7 cellular contexts compared by ENCODE assay signal in the genomic region with DNA sequence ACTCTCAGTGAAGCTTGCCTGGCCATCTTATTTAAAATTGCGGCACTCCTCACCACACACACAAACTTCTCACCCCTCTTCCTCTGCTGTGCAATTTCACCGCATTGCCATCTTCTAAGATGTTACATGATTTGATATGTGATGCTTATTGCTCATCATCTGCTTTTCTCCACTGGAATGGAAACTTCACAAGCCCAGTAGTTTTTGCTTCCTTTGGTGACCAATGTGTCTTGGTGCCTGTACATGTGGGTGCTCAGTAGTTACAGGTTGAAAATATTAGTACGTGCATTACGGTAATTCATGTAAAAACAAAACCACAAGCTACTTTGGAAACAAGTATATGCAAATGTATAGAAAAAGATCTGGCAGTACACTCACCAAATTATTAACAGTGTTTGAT.
DNase-seq lines count a peak whose midpoint lies in the region; ATAC-seq, FAIRE-seq and TF ChIP-seq lines count a peak whose summit lies in the region.
"Not testable (repeated sequence)": the region's sequence is repeated elsewhere in the genome, so short reads cannot be mapped to it uniquely, and the experiment has no call there.

No MANE protein-coding gene starts in this region.

- H3K23ac ChIP-seq in H1 (ENCODE audit: insufficient read length) = not testable (repeated sequence)

- not testable (repeated sequence) for H3K36me3 ChIP-seq in H1 (ENCODE audit: control insufficient read depth in 2 of 4, insufficient read depth in 4 of 4, low read length in 3 of 4)

- FAIRE-seq in H54 (lab: Jason Lieb, UNC) (peak; percentile 48), H1 (lab: Jason Lieb, UNC) (peak; percentile 70)

- not testable (repeated sequence) for H2AFZ ChIP-seq in H1 (ENCODE audit: low read length)

- 92% methylated on average over 4 of the region's 4 CpGs; no CpG with 5 or more reads in 1 of the 2 experiments for WGBS in H1 (ENCODE audit: extremely low coverage in 1 of 2, insufficient coverage in 1 of 2, insufficient read length in 1 of 2, insufficient replicate concordance in 2 of 2, low coverage in 1 of 2, low lambda C conversion rate in 2 of 2, missing lambda C conversion rate in 1 of 2), 2 experiments

- H2AK5ac ChIP-seq in H1 (ENCODE audit: low read depth, low read length) = not testable (repeated sequence)

- not testable (repeated sequence) for H2BK15ac ChIP-seq in H1 (ENCODE audit: low read length)

- DNase-seq in H54 (ENCODE audit: insufficient read length, low spot score); H1 (ENCODE audit: low read depth in 1 of 2, low spot score in 2 of 2): not testable (repeated sequence)

- not testable (repeated sequence) for H4K91ac ChIP-seq in H1 (replicated peaks; ENCODE audit: insufficient read length, low read length)

- not testable (repeated sequence) for H3K4ac ChIP-seq in H1 (replicated peaks; ENCODE audit: insufficient read length, low read depth, low read length)

- not testable (repeated sequence) for H2BK20ac ChIP-seq in H1 (ENCODE audit: low read length)

- H3K4me2 ChIP-seq in H1 (ENCODE audit: insufficient read depth in 1 of 2, low read depth in 2 of 2, low read length in 2 of 2) = not testable (repeated sequence)

- H3K27ac ChIP-seq in H1 (ENCODE audit: low read depth, low read length) = not testable (repeated sequence)

- H3K9ac ChIP-seq in H1 (replicated peaks in 1 of 4; ENCODE audit: extremely low read depth in 1 of 4, low read depth in 3 of 4, low read length in 3 of 4) = not testable (repeated sequence)

- not testable (repeated sequence) for H4K5ac ChIP-seq in H1 (ENCODE audit: insufficient read length, low read depth, low read length)

- CTCF ChIA-PET in H1 (lab: Charles Lee; ENCODE audit: partially characterized antibody) = not testable (repeated sequence)

- not testable (repeated sequence) for H3K4me1 ChIP-seq in H1 (replicated peaks in 1 of 4; ENCODE audit: control insufficient read depth in 3 of 4, insufficient read depth in 4 of 4, low read length in 3 of 4)

- H2BK120ac ChIP-seq in H1 (replicated peaks; ENCODE audit: low read depth, low read length) = not testable (repeated sequence)

- H3K14ac ChIP-seq in H1 (ENCODE audit: insufficient read length) = not testable (repeated sequence)

- TF ChIP-seq POLR2A in H54 (IDR thresholded peaks at IDR 0.05; ENCODE audit: low read depth, low read length); H1 (IDR thresholded peaks at IDR 0.05; ENCODE audit: control extremely low read depth in 1 of 2, low read depth in 2 of 2, low read length in 2 of 2): not testable (repeated sequence)

- H2BK12ac ChIP-seq in H1 (ENCODE audit: low read depth, low read length) = not testable (repeated sequence)

- not testable (repeated sequence) for H2BK5ac ChIP-seq in H1 (ENCODE audit: low read depth, low read length)

- not testable (repeated sequence) for H3K27me3 ChIP-seq in H1 (replicated peaks in 1 of 4; ENCODE audit: control insufficient read depth in 3 of 4, extremely low read depth in 1 of 4, insufficient read depth in 3 of 4, low read length in 3 of 4)

- ATAC-seq in GM18520 (IDR thresholded peaks at IDR 0.05; ENCODE audit: unreplicated experiment) = peak; percentile 82
- peak; percentile 59 for ATAC-seq in GM19397 (IDR thresholded peaks at IDR 0.05; ENCODE audit: unreplicated experiment)
- ATAC-seq in HG02981 (IDR thresholded peaks at IDR 0.05; ENCODE audit: unreplicated experiment) = peak; percentile 81
- peak; percentile 65 for ATAC-seq in HG03378 (IDR thresholded peaks at IDR 0.05; ENCODE audit: unreplicated experiment)
- ATAC-seq in activated CD4-positive, CD25-positive, alpha-beta regulatory T cell treated with anti-CD3 and anti-CD28 coated beads, Interleukin-2, amount 50 U/mL, for 24 hours = peak; percentile 61 to 71

- H3K79me2 ChIP-seq in H1 (ENCODE audit: control insufficient read depth in 1 of 2, insufficient read depth in 2 of 2, low read length in 2 of 2) = not testable (repeated sequence)

- not testable (repeated sequence) for TF ChIP-seq EP300 in H1 (IDR thresholded peaks at IDR 0.05; ENCODE audit: borderline replicate concordance in 1 of 2, low read depth in 2 of 2, low read length in 2 of 2)

- H3K4me3 ChIP-seq in H1 (ENCODE audit: extremely low read depth in 1 of 4, insufficient read depth in 2 of 4, low read depth in 3 of 4, low read length in 4 of 4) = not testable (repeated sequence)

- not testable (repeated sequence) for H3K23me2 ChIP-seq in H1 (ENCODE audit: low read depth, low read length)

- not testable (repeated sequence) for H3K79me1 ChIP-seq in H1 (ENCODE audit: low read depth, low read length)

- H3K9me3 ChIP-seq in H1 (ENCODE audit: insufficient read depth in 2 of 2, low read depth in 1 of 2, low read length in 1 of 2) = not testable (repeated sequence)

- POLR2A ChIA-PET in H1 (lab: Charles Lee; ENCODE audit: partially characterized antibody) = not testable (repeated sequence)

- not testable (repeated sequence) for H4K8ac ChIP-seq in H1 (ENCODE audit: extremely low read depth, insufficient read depth, low read length)

- not testable (repeated sequence) for TF ChIP-seq RAD21 in H1 (IDR thresholded peaks at IDR 0.05 in 1 of 2, conservative IDR thresholded peaks at IDR 0.05 in 1 of 2; ENCODE audit: low read depth in 2 of 2, low read length in 2 of 2)

- H3K18ac ChIP-seq in H1 (ENCODE audit: extremely low read depth, low read length) = not testable (repeated sequence)

- not testable (repeated sequence) for TF ChIP-seq CTCF in H1 (IDR thresholded peaks at IDR 0.05; ENCODE audit: control extremely low read depth in 1 of 3, insufficient read depth in 1 of 3, low read depth in 1 of 3, low read length in 3 of 3)

- not testable (repeated sequence) for H4K20me1 ChIP-seq in H1 (replicated peaks in 1 of 2; ENCODE audit: control insufficient read depth in 1 of 2, insufficient read depth in 2 of 2, low read length in 2 of 2)

- H3K56ac ChIP-seq in H1 (replicated peaks; ENCODE audit: insufficient read length, low read depth, low read length) = not testable (repeated sequence)
